14 cellular contexts compared by ENCODE assay signal in genomic region chr21:27649323-27649722, GRCh38.
DNase-seq lines count a peak whose midpoint lies in the region; ATAC-seq and FAIRE-seq lines count a peak whose summit lies in the region.
"Had no signal": no experiment of that assay in that cellular context is flagged by ENCODE, and none has a peak within 500 bp of the region (broad histone marks: within the 10 kb centered on the region; RNA-seq: fewer than 3 reads in every experiment).

No MANE protein-coding gene starts in this region.

- ATAC-seq in HG03025 (IDR thresholded peaks at IDR 0.05; ENCODE audit: low FRiP score, unreplicated experiment), result no peak
- ATAC-seq: HCT116; natural killer cell treated with Interleukin-12 subunit alpha and Interleukin-12 subunit beta and Interleukin-15 and Interleukin-18, amount 100 ng/mL, for 72 hours had no signal

- peak; percentile 68 for FAIRE-seq in urothelium cell line (lab: Jason Lieb, UNC)

- peak; percentile 35 for DNase-seq in HPDE6-E6E7 (ENCODE audit: extremely low spot score)
- peak; percentile 55 for DNase-seq in astrocyte of the hippocampus (ENCODE audit: low read depth, low spot score)
- DNase-seq in glomerular endothelial cell (ENCODE audit: extremely low read depth, low read depth, low spot score), result peak; percentile 71
- peak; percentile 51 for DNase-seq in urothelium cell line (ENCODE audit: low spot score)
- DNase-seq in globus pallidus (ENCODE audit: low spot score), result no peak
- no peak for DNase-seq in DMS79 treated with DMSO at 0.1 percent for 48 hours (lab: John Stamatoyannopoulos, UW)
- DNase-seq: activated CD4-positive, CD25-positive, alpha-beta regulatory T cell treated with anti-CD3 and anti-CD28 coated beads, Interleukin-2, amount 50 U/mL, for 72 hours; anterior cingulate cortex; DND-41; islet precursor cell; NCI-H187 treated with DMSO at 0.1 percent for 48 hours had no signal

Comparison
In these comparisons a context has a peak if more than half of its experiments do, and no peak if none do; other contexts are left out.
1. DNase-seq: peak in HPDE6-E6E7 (single experiment), astrocyte of the hippocampus (single experiment), glomerular endothelial cell (single experiment) and urothelium cell line (single experiment); none in globus pallidus (single experiment) and DMS79 treated with DMSO at 0.1 percent for 48 hours (single experiment).